ENCODE assay signal across 28 cellular contexts in the genomic region with DNA sequence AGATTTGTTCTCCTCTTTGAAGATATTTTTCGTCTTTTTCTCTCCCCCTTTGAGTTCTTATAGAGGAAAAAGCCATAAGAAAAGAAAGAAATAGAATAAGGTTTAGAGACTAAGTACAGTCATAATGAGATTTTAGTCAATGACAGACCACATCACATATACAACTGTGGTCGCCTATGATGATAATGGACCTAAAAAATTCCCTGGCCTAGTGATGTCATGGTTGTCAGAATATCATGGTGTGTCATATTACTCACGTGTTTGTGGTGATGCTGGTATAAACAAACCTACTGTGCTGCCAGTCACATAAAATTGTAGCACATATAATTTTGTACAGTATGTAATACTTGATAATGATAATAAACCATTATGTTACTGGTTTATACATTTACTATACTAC.
"Had no signal": no experiment of that assay in that cellular context is flagged by ENCODE, and none has a peak within 500 bp of the region (broad histone marks: within the 10 kb centered on the region; RNA-seq: fewer than 3 reads in every experiment).

No MANE protein-coding gene starts in this region.

- ATAC-seq: effector memory CD8-positive, alpha-beta T cell; gastroesophageal sphincter; heart right ventricle; WTC11 had no signal

- H3K4me3 ChIP-seq: coronary artery, dorsolateral prefrontal cortex, esophagus squamous epithelium, gastroesophageal sphincter, heart right ventricle had no signal

- H3K9me3 ChIP-seq: esophagus squamous epithelium, gastroesophageal sphincter, heart right ventricle had no signal

- DNase-seq: activated CD4-positive, alpha-beta memory T cell treated with anti-CD3 and anti-CD28 coated beads, Interleukin-2, amount 10 ng/mL, durations not matched to agents 7 days and 5 days; activated CD4-positive, alpha-beta T cell treated with anti-CD3 and anti-CD28 coated beads for 1 hour; activated CD4-positive, alpha-beta T cell treated with anti-CD3 and anti-CD28 coated beads for 4 hours; activated CD4-positive, alpha-beta T cell treated with anti-CD3 and anti-CD28 coated beads, Interleukin-2, amount 10 ng/mL, durations not matched to agents 7 days and 5 days; activated CD4-positive, alpha-beta T cell treated with anti-CD3 and anti-CD28 coated beads, Interleukin-2, amount 50 U/mL, for 4 hours; activated CD8-positive, alpha-beta memory T cell treated with anti-CD3 and anti-CD28 coated beads, Interleukin-2, amount 50 U/mL, for 48 hours; activated gamma-delta T cell treated with Interleukin-2 at 50 U/mL for 16 hours; activated naive CD4-positive, alpha-beta T cell treated with anti-CD3 and anti-CD28 coated beads, Interleukin-2, amount 50 U/mL, for 16 hours; activated naive CD4-positive, alpha-beta T cell treated with Interleukin-2 at 50 U/mL for 16 hours; activated T-cell treated with anti-CD3 and anti-CD28 coated beads for 4 hours; activated T-cell treated with anti-CD3 and anti-CD28 coated beads, Interleukin-2, amount 50 U/mL, for 24 hours; activated T-cell treated with anti-CD3 and anti-CD28 coated beads, Interleukin-2, amount 50 U/mL, for 72 hours; amniotic stem cell; anterior cingulate cortex; brain microvascular endothelial cell; dorsolateral prefrontal cortex; effector memory CD8-positive, alpha-beta T cell; esophagus squamous epithelium; foreskin melanocyte; heart right ventricle had no signal

- H3K4me3 Mint-ChIP-seq: activated CD4-positive, alpha-beta memory T cell treated with anti-CD3 and anti-CD28 coated beads, Interleukin-2, amount 10 ng/mL, durations not matched to agents 7 days and 5 days; activated CD4-positive, alpha-beta T cell treated with anti-CD3 and anti-CD28 coated beads, Interleukin-2, amount 10 ng/mL, durations not matched to agents 7 days and 5 days; activated naive CD8-positive, alpha-beta T cell; activated T-cell treated with anti-CD3 and anti-CD28 coated beads, Interleukin-2, amount 50 U/mL, for 24 hours; activated T-cell treated with anti-CD3 and anti-CD28 coated beads, Interleukin-2, amount 50 U/mL, for 72 hours; central memory CD8-positive, alpha-beta T cell; dendritic cell treated with granulocyte-macrophage colony-stimulating factor and Interleukin-4, amounts not matched to agents 40 ng/mL and 50 ng/mL, for 4 days; effector memory CD8-positive, alpha-beta T cell; WTC11 had no signal

- H3K36me3 ChIP-seq: brain microvascular endothelial cell, esophagus squamous epithelium, gastroesophageal sphincter, heart right ventricle had no signal

- H3K4me1 ChIP-seq: esophagus squamous epithelium, gastroesophageal sphincter, heart right ventricle had no signal

- H3K27ac Mint-ChIP-seq: activated CD4-positive, alpha-beta memory T cell treated with anti-CD3 and anti-CD28 coated beads, Interleukin-2, amount 10 ng/mL, durations not matched to agents 7 days and 5 days; activated CD4-positive, alpha-beta T cell treated with anti-CD3 and anti-CD28 coated beads, Interleukin-2, amount 10 ng/mL, durations not matched to agents 7 days and 5 days; activated naive CD8-positive, alpha-beta T cell; activated T-cell treated with anti-CD3 and anti-CD28 coated beads, Interleukin-2, amount 50 U/mL, for 24 hours; activated T-cell treated with anti-CD3 and anti-CD28 coated beads, Interleukin-2, amount 50 U/mL, for 72 hours; dendritic cell treated with granulocyte-macrophage colony-stimulating factor and Interleukin-4, amounts not matched to agents 40 ng/mL and 50 ng/mL, for 4 days; effector memory CD8-positive, alpha-beta T cell; WTC11 had no signal

- H3K9me3 Mint-ChIP-seq: WTC11 had no signal

- H3K27me3 Mint-ChIP-seq: activated CD4-positive, alpha-beta memory T cell treated with anti-CD3 and anti-CD28 coated beads, Interleukin-2, amount 10 ng/mL, durations not matched to agents 7 days and 5 days; activated CD4-positive, alpha-beta T cell treated with anti-CD3 and anti-CD28 coated beads, Interleukin-2, amount 10 ng/mL, durations not matched to agents 7 days and 5 days; activated naive CD8-positive, alpha-beta T cell; activated T-cell treated with anti-CD3 and anti-CD28 coated beads, Interleukin-2, amount 50 U/mL, for 24 hours; central memory CD8-positive, alpha-beta T cell; dendritic cell treated with granulocyte-macrophage colony-stimulating factor and Interleukin-4, amounts not matched to agents 40 ng/mL and 50 ng/mL, for 4 days; effector memory CD8-positive, alpha-beta T cell had no signal

- H3K36me3 Mint-ChIP-seq: activated naive CD8-positive, alpha-beta T cell had no signal

- H3K27ac ChIP-seq: brain microvascular endothelial cell, coronary artery, dorsolateral prefrontal cortex, epithelial cell of prostate, esophagus squamous epithelium, gastroesophageal sphincter, heart right ventricle, VCaP had no signal

- H3K27me3 ChIP-seq: brain microvascular endothelial cell, dorsolateral prefrontal cortex, esophagus squamous epithelium, gastroesophageal sphincter, heart right ventricle had no signal

- H3K4me1 Mint-ChIP-seq: activated CD4-positive, alpha-beta memory T cell treated with anti-CD3 and anti-CD28 coated beads, Interleukin-2, amount 10 ng/mL, durations not matched to agents 7 days and 5 days; activated CD4-positive, alpha-beta T cell treated with anti-CD3 and anti-CD28 coated beads, Interleukin-2, amount 10 ng/mL, durations not matched to agents 7 days and 5 days; central memory CD8-positive, alpha-beta T cell had no signal
